In the genomic region with DNA sequence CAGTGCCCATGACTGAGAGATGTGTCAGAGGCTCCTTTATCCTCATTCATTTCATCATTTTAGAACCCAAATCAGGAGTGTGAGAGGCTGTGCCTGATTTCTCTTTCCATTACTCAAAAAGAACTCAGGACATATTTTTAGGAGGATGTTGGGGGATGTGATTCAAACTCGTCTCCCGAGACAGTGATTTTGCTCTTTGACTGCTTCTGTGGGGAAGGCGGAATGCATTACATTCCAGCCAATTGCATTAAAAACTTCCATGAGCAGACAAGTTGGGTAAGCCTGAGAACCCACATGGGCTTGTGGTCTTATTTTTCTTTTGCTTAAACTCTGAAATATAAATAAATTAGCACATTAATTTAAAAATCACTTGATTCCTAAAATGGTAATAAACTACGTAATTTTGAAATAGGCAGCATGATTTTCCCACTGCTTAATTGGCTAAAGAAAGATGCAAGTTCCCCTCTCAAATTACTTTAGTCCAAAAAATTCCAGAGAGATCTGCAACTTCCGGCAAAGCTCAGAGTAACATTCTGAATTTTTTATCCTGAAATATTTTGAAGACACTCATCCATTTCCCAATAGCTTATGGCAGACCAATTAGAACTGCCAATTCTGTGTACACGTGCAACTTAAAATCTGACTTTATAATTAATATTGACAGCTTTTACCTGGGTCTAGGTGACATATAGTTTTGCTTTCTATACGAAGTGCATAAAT, we compare ENCODE assay signal across 17 cellular contexts.
"Had no signal": no experiment of that assay in that cellular context is flagged by ENCODE, and none has a peak within 500 bp of the region (broad histone marks: within the 10 kb centered on the region; RNA-seq: fewer than 3 reads in every experiment).

No MANE protein-coding gene starts in this region.

- H3K36me3 ChIP-seq: adrenal gland, gastroesophageal sphincter, left lung, ovary, stomach, thyroid gland, uterus had no signal

- H3K27me3 ChIP-seq: adrenal gland, body of pancreas, gastroesophageal sphincter, left lung, ovary, stomach, thyroid gland, uterus had no signal

- H3K9me3 ChIP-seq: adrenal gland, body of pancreas, gastroesophageal sphincter, left lung, ovary, stomach, thyroid gland, uterus had no signal

- H3K4me1 ChIP-seq: body of pancreas, gastroesophageal sphincter, left lung, thyroid gland had no signal

- DNase-seq: activated CD4-positive, alpha-beta T cell treated with anti-CD3 and anti-CD28 coated beads for 48 hours; activated naive CD4-positive, alpha-beta T cell treated with anti-CD3 and anti-CD28 coated beads for 36 hours; adrenal gland; body of pancreas; cerebellar nuclear complex; dermis blood vessel endothelial cell; left lung; mesendoderm; ovary; stimulated activated CD4-positive, alpha-beta T cell treated with anti-CD3 and anti-CD28 coated beads, Interleukin-4, amount 100 ng/mL, for 4 hours; stomach; T-helper 17 cell; thyroid gland; uterus had no signal

- H3K27ac ChIP-seq: adrenal gland, body of pancreas, gastroesophageal sphincter, left lung, ovary, stomach, thyroid gland, uterus had no signal

- H3K4me3 ChIP-seq: adrenal gland, body of pancreas, gastroesophageal sphincter, left lung, ovary, stomach, thyroid gland, uterus had no signal

- FAIRE-seq: keratinocyte had no signal

- ATAC-seq: body of pancreas, gastroesophageal sphincter, left lung, T-helper 17 cell, WTC11 had no signal
